ENCODE assay signal across 25 cellular contexts in the genomic region with DNA sequence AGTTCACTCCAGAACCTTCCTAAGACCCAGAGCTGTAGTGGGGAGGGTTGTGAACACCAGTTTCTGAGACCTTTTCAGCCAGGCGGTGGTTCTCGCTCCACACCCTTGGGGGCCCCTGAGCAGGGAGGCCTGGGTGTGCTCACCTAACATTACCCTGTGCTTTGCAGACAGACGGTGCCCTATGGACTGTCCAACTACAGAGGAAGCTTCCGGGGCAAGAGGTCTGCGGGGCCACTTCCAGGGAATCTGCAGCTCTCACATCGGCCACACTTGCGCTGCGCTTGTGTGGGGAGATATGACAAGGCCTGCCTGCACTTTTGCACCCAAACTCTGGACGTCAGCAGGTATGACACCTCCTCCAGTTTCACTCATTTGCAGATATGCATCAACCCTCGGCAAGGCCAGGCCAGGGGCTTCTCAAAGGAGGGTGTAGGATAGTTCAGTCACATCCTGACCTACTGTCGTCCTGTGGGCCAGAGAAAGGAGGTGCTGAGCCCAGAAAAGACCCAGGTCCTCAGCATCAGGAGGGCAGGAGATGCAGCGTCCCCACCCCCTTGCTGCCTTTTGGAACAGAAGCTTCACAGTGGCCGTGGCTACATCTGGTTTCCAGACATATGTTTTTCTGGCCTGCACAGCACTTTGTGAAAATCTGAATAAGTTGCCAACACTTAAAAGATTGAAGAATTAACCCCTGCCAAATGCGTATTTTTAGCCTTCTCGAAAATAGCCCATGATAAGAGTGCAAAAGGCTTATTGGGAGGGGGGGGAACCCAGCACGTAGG. TPM values are rescaled to one million over a fixed set of nuclear protein-coding genes. Genes with fewer than 3 reads are reported as not detected.
DNase-seq lines count a peak whose midpoint lies in the region; ATAC-seq, FAIRE-seq and TF ChIP-seq lines count a peak whose summit lies in the region.
"Had no signal": no experiment of that assay in that cellular context is flagged by ENCODE, and none has a peak within 500 bp of the region (broad histone marks: within the 10 kb centered on the region; RNA-seq: fewer than 3 reads in every experiment).

No MANE protein-coding gene starts in this region.

- H3K4me1 Mint-ChIP-seq in natural killer cell treated with Interleukin-12 subunit alpha and Interleukin-12 subunit beta and Interleukin-15 and Interleukin-18, amount 100 ng/mL, for 72 hours (ENCODE audit: low read depth in 2 of 2): no peaks in the 10 kb centered on the region
- H3K4me1 Mint-ChIP-seq in natural killer cell (no peaks in the 10 kb centered on the region), MCF 10A (ENCODE audit: insufficient read depth, unreplicated experiment) (no peaks in the 10 kb centered on the region)
- no peaks in the 10 kb centered on the region for H3K4me1 Mint-ChIP-seq in stimulated activated effector memory CD8-positive, alpha-beta T cell treated with anti-CD3 and anti-CD28 coated beads, Interleukin-12 subunit alpha, Interleukin-12 subunit beta, amount 100 ng/mL, for 72 hours
- H3K4me1 Mint-ChIP-seq: CD14-positive monocyte, IgD-negative memory B cell had no signal

- H3K4me1 ChIP-seq in HepG2 (ENCODE audit: insufficient read depth, low read length): 0 out of 2 replicates have a peak, but pooled peaks cover 7% of the 10 kb centered on the region

- TF ChIP-seq EP300 in HepG2 (IDR thresholded peaks at IDR 0.05; ENCODE audit: low read depth in 2 of 2, low read length in 2 of 2): no peak
- TF ChIP-seq EP300 in HepG2 (CRISPR knock-in tag; IDR thresholded peaks at IDR 0.05; ENCODE audit: borderline replicate concordance): no peak

- H3K36me3 Mint-ChIP-seq in natural killer cell treated with Interleukin-12 subunit alpha and Interleukin-12 subunit beta and Interleukin-15 and Interleukin-18, amount 100 ng/mL, for 72 hours: no peaks in the 10 kb centered on the region
- H3K36me3 Mint-ChIP-seq in natural killer cell (no peaks in the 10 kb centered on the region), MCF 10A (ENCODE audit: insufficient read depth, unreplicated experiment) (no peaks in the 10 kb centered on the region)
- H3K36me3 Mint-ChIP-seq in stimulated activated effector memory CD8-positive, alpha-beta T cell treated with anti-CD3 and anti-CD28 coated beads, Interleukin-12 subunit alpha, Interleukin-12 subunit beta, amount 100 ng/mL, for 72 hours: no peaks in the 10 kb centered on the region
- H3K36me3 Mint-ChIP-seq: CD14-positive monocyte; CD8-positive, alpha-beta T cell; IgD-negative memory B cell had no signal

- no peak for TF ChIP-seq RAD21 in HepG2 (CRISPR knock-in tag; IDR thresholded peaks at IDR 0.05)

- no peak overlapping the region for H3K4me2 ChIP-seq in HepG2 (ENCODE audit: low read depth, low read length)

- FAIRE-seq in HepG2 (lab: Jason Lieb, UNC): no peak
- FAIRE-seq: G401.6, GM12891 had no signal

- ATAC-seq in natural killer cell treated with Interleukin-12 subunit alpha and Interleukin-12 subunit beta and Interleukin-15 and Interleukin-18, amount 100 ng/mL, for 72 hours: peak; percentile 18 to 43
- no peak for ATAC-seq in natural killer cell
- ATAC-seq in HepG2: peak; percentile 82
- peak; percentile 37 for ATAC-seq in stimulated activated effector memory CD8-positive, alpha-beta T cell treated with anti-CD3 and anti-CD28 coated beads, Interleukin-12 subunit alpha, Interleukin-12 subunit beta, amount 100 ng/mL, for 72 hours
- ATAC-seq: CD8-positive, alpha-beta T cell; HCT116 had no signal

- TF ChIP-seq CTCF in natural killer cell (IDR thresholded peaks at IDR 0.05) (no peak), HepG2 (CRISPR knock-in tag; IDR thresholded peaks at IDR 0.05) (no peak), MCF 10A (IDR thresholded peaks at IDR 0.05; ENCODE audit: unreplicated experiment) (no peak)

- no peak overlapping the region for H3K27ac Mint-ChIP-seq in natural killer cell treated with Interleukin-12 subunit alpha and Interleukin-12 subunit beta and Interleukin-15 and Interleukin-18, amount 100 ng/mL, for 72 hours
- H3K27ac Mint-ChIP-seq in natural killer cell: no peak overlapping the region
- H3K27ac Mint-ChIP-seq in stimulated activated effector memory CD8-positive, alpha-beta T cell treated with anti-CD3 and anti-CD28 coated beads, Interleukin-12 subunit alpha, Interleukin-12 subunit beta, amount 100 ng/mL, for 72 hours: no peak overlapping the region
- no peak overlapping the region for H3K27ac Mint-ChIP-seq in MCF 10A (ENCODE audit: low read depth, unreplicated experiment)
- H3K27ac Mint-ChIP-seq: CD14-positive monocyte; CD8-positive, alpha-beta T cell; HFFc6; IgD-negative memory B cell had no signal

- H4K20me1 ChIP-seq in HepG2 (ENCODE audit: insufficient read depth, low read length): no peaks in the 10 kb centered on the region
- H4K20me1 ChIP-seq: BLaER1 had no signal

- H3K9ac ChIP-seq in HepG2 (ENCODE audit: insufficient read depth, low read depth, low read length): no peak overlapping the region
- H3K9ac ChIP-seq: BLaER1 had no signal

- H3K4me3 Mint-ChIP-seq in natural killer cell treated with Interleukin-12 subunit alpha and Interleukin-12 subunit beta and Interleukin-15 and Interleukin-18, amount 100 ng/mL, for 72 hours: no peak overlapping the region
- H3K4me3 Mint-ChIP-seq in natural killer cell (no peak overlapping the region), MCF 10A (ENCODE audit: unreplicated experiment) (no peak overlapping the region)
- no peak overlapping the region for H3K4me3 Mint-ChIP-seq in stimulated activated effector memory CD8-positive, alpha-beta T cell treated with anti-CD3 and anti-CD28 coated beads, Interleukin-12 subunit alpha, Interleukin-12 subunit beta, amount 100 ng/mL, for 72 hours
- H3K4me3 Mint-ChIP-seq: CD14-positive monocyte; CD8-positive, alpha-beta T cell; HFFc6 had no signal

- intact Hi-C loops in natural killer cell (cut with micrococcal nuclease) (no loop called here), HepG2 (cut with micrococcal nuclease; ENCODE audit: unreplicated experiment) (no loop called here), MCF 10A (cut with micrococcal nuclease) (no loop called here)

- no peak overlapping the region for H2AFZ ChIP-seq in HepG2 (ENCODE audit: low read length)

- H3K79me2 ChIP-seq in HepG2 (ENCODE audit: insufficient read depth, low read length): no peaks in the 10 kb centered on the region

- H3K27me3 ChIP-seq in HepG2 (ENCODE audit: control insufficient read depth in 1 of 2, insufficient read depth in 2 of 2, low read length in 2 of 2): peaks cover 14 to 68% of the 10 kb centered on the region in 2 experiments
- H3K27me3 ChIP-seq: BLaER1 had no signal

- no peak overlapping the region for H3K27ac ChIP-seq in HepG2 (ENCODE audit: extremely low read length, insufficient read depth, low read length)
- H3K27ac ChIP-seq: 22Rv1, BLaER1, HL-60 had no signal

- no TSS peak for BruUV-seq in HepG2 (replicated peaks; lab: Mats Ljungman, UMichigan)
- BruUV-seq in MCF 10A (replicated peaks; lab: Mats Ljungman, UMichigan): no TSS peak

- DNase-seq in natural killer cell treated with Interleukin-12 subunit alpha and Interleukin-12 subunit beta and Interleukin-15 and Interleukin-18, amount 100 ng/mL, for 72 hours (ENCODE audit: low spot score): peak; percentile 25
- DNase-seq in natural killer cell (no peak), HepG2 (ENCODE audit: low spot score) (no peak), MCF 10A (ENCODE audit: unreplicated experiment) (no peak), CD1c-positive myeloid dendritic cell (ENCODE audit: extremely low spot score) (no peak)
- DNase-seq in stimulated activated effector memory CD8-positive, alpha-beta T cell treated with anti-CD3 and anti-CD28 coated beads, Interleukin-12 subunit alpha, Interleukin-12 subunit beta, amount 100 ng/mL, for 72 hours (ENCODE audit: low spot score in 2 of 2): no peak
- DNase-seq in stimulated activated naive CD4-positive, alpha-beta T cell treated with Interleukin-2 at 50 U/mL for 16 hours (lab: John Stamatoyannopoulos, UW): no peak
- DNase-seq: CD8-positive, alpha-beta T cell; DMS 273 treated with DMSO at 0.1 percent for 48 hours; DMS53; GOT3; H7; HFFc6; KBM-7 had no signal

- CTCF ChIA-PET in HepG2 (lab: Yijun Ruan, JAX; ENCODE audit: low intra/inter-chr PET ratio, low total read pairs) (no interaction called here), MCF 10A (lab: Yijun Ruan, JAX) (interaction anchor here (0.7 kb wide), 1 partner anchor 239 kb away, joined by 3 read pairs; no protein-coding TSS in a partner anchor)

- H3K36me3 ChIP-seq in HepG2 (replicated peaks in 1 of 2; ENCODE audit: control insufficient read depth in 1 of 2, insufficient read depth in 2 of 2, low read length in 2 of 2): no peaks in the 10 kb centered on the region
- H3K36me3 ChIP-seq: BLaER1 had no signal

- no peak overlapping the region for H3K4me3 ChIP-seq in HepG2 (replicated peaks in 1 of 3; ENCODE audit: insufficient read depth in 1 of 3, low read depth in 2 of 3, low read length in 3 of 3)
- H3K4me3 ChIP-seq: BLaER1 had no signal

- no peak for TF ChIP-seq POLR2A in HepG2 (IDR thresholded peaks at IDR 0.05; ENCODE audit: insufficient read depth in 1 of 2, low read depth in 2 of 2, low read length in 2 of 2)

- no peaks in the 10 kb centered on the region for H3K9me3 Mint-ChIP-seq in natural killer cell treated with Interleukin-12 subunit alpha and Interleukin-12 subunit beta and Interleukin-15 and Interleukin-18, amount 100 ng/mL, for 72 hours
- H3K9me3 Mint-ChIP-seq in natural killer cell (no peaks in the 10 kb centered on the region), MCF 10A (ENCODE audit: unreplicated experiment) (no peaks in the 10 kb centered on the region)
- no peaks in the 10 kb centered on the region for H3K9me3 Mint-ChIP-seq in stimulated activated effector memory CD8-positive, alpha-beta T cell treated with anti-CD3 and anti-CD28 coated beads, Interleukin-12 subunit alpha, Interleukin-12 subunit beta, amount 100 ng/mL, for 72 hours
- H3K9me3 Mint-ChIP-seq: CD14-positive monocyte; CD8-positive, alpha-beta T cell; IgD-negative memory B cell had no signal

- no peaks in the 10 kb centered on the region for H3K9me3 ChIP-seq in HepG2 (ENCODE audit: low read length)
- H3K9me3 ChIP-seq: BLaER1 had no signal

- in situ Hi-C loops in HepG2 (cut with HindIII; ENCODE audit: extremely low pct_ligation_motif_present, low pct_unique_long_range_greater_than_20kb): no loop called here

- peaks cover 6 to 10% of the 10 kb centered on the region in 2 donors for H3K27me3 Mint-ChIP-seq in natural killer cell treated with Interleukin-12 subunit alpha and Interleukin-12 subunit beta and Interleukin-15 and Interleukin-18, amount 100 ng/mL, for 72 hours
- H3K27me3 Mint-ChIP-seq in natural killer cell (ENCODE audit: low read depth in 2 of 2) (peaks cover 0 to 2% of the 10 kb centered on the region in 2 donors), MCF 10A (ENCODE audit: insufficient read depth, unreplicated experiment) (peaks cover 71% of the 10 kb centered on the region)

- WGBS in HepG2 (ENCODE audit: low lambda C conversion rate): 24% methylated on average over 16 of the region's 16 CpGs

- POLR2A ChIA-PET in HepG2 (lab: Yijun Ruan, JAX): no interaction called here
- POLR2A ChIA-PET in MCF 10A (lab: Yijun Ruan, JAX): no interaction called here

RNA-seq across cellular contexts. Expression of gene EDN3, which starts 20.6 kb away (rescaled TPM):
- not detected for total RNA-seq in natural killer cell treated with Interleukin-12 subunit alpha and Interleukin-12 subunit beta and Interleukin-15 and Interleukin-18, amount 100 ng/mL, for 72 hours
- total RNA-seq in natural killer cell (under 1 TPM; 0.24 to 0.53 (median 0.41) TPM), HepG2 (2016; rRNA removed; fragmentation: Illumina TruSeq; extraction: Trizol) (not detected in 2 replicates), MCF 10A (2022) (not detected in 2 replicates)
- not detected in 2 replicates for total RNA-seq in HepG2 (2016; cell fraction: cytosol; rRNA removed; fragmentation: Illumina TruSeq; extraction: Trizol; ENCODE audit: low read depth)
- total RNA-seq in HepG2 (2016; cell fraction: insoluble cytoplasmic fraction; rRNA removed; fragmentation: Illumina TruSeq; extraction: Trizol): not detected in 2 replicates
- not detected in 2 replicates for total RNA-seq in HepG2 (2016; cell fraction: membrane; rRNA removed; fragmentation: Illumina TruSeq; extraction: Trizol)
- not detected in 2 replicates for total RNA-seq in HepG2 (2016; cell fraction: nucleus; rRNA removed; fragmentation: Illumina TruSeq; extraction: Trizol)
- not detected in 2 replicates for polyA plus RNA-seq in HepG2 (2011; rRNA removed)
- polyA plus RNA-seq in HepG2 (2011; cell fraction: cytosol; rRNA removed): not detected in 2 replicates
- not detected in 2 replicates for polyA plus RNA-seq in HepG2 (2011; cell fraction: nucleus; rRNA removed)
- polyA plus RNA-seq in HepG2 (2012): not detected in 2 replicates
- polyA plus RNA-seq in HepG2 (2016; cell fraction: cytosol; fragmentation: Illumina TruSeq; extraction: Trizol; ENCODE audit: low read depth): not detected in 2 replicates
- polyA plus RNA-seq in HepG2 (2016; cell fraction: insoluble cytoplasmic fraction; fragmentation: Illumina TruSeq; extraction: Trizol; ENCODE audit: low read depth): not detected in 2 replicates
- not detected in 2 replicates for polyA plus RNA-seq in HepG2 (2016; cell fraction: membrane; fragmentation: Illumina TruSeq; extraction: Trizol; ENCODE audit: low read depth)
- polyA plus RNA-seq in HepG2 (2016; cell fraction: nucleus; fragmentation: Illumina TruSeq; extraction: Trizol; ENCODE audit: insufficient read depth, low read depth): not detected in 2 replicates
- not detected in 2 replicates for polyA minus RNA-seq in HepG2 (2011; rRNA and poly(A)+ RNA removed; ENCODE audit: low replicate concordance)
- polyA minus RNA-seq in HepG2 (2011; cell fraction: cytosol; rRNA and poly(A)+ RNA removed): not detected in 2 replicates
- not detected in 2 replicates for polyA minus RNA-seq in HepG2 (2011; cell fraction: nucleus; rRNA and poly(A)+ RNA removed)
- total RNA-seq: A673, H7, HFFc6, HT1080 had no signal
- polyA plus RNA-seq: AG04450, CD14-positive monocyte, IgD-negative memory B cell had no signal

Comparison
In these comparisons a context has a peak if more than half of its experiments do, and no peak if none do; other contexts are left out.
1. ATAC-seq: peak in natural killer cell treated with Interleukin-12 subunit alpha and Interleukin-12 subunit beta and Interleukin-15 and Interleukin-18, amount 100 ng/mL, for 72 hours (2 of 2), HepG2 (single experiment) and stimulated activated effector memory CD8-positive, alpha-beta T cell treated with anti-CD3 and anti-CD28 coated beads, Interleukin-12 subunit alpha, Interleukin-12 subunit beta, amount 100 ng/mL, for 72 hours (single experiment); none in natural killer cell (0 of 3).